In the genomic region with DNA sequence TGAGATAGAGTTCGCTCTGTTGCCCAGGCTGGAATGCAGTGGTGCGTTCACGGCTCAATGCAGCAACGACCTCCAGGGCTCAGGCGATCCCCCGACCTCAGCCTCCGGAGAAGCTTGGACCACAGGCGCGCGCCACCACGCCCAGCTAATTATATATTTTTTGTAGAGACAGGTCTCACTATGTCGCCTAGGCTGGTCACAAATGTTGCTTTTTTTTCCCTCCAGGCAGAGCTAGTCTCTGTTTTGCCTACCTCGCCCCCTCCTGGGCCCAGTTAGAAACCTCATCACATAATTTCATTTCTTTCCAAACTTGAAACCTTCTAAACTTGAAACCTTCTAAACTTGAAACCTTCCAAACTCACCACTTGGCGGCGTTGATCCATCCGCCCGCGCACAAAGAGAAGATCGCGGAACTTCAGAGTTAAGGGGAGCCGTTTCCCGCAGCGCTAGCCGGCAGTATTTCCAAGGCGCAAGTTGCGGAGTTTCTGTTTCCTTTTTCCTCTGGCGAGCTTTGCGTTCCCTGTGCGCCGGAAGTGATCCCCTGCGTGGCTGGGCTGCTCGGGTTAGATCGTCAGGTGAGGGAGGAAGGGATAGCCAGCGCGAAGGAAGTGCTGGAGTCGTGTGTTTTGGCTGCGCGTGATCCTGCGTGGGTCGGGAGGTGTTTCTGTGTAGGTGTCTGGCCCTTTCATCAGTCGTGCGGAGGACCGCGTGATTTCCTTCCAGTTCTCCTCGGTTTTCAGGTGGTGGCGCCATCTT, we compare ENCODE assay signal across 8 cellular contexts. TPM values are rescaled to one million over a fixed set of nuclear protein-coding genes. Genes with fewer than 3 reads are reported as not detected.
A peak's percentile ranks its signal among the peaks of the same experiment; 100 is the strongest.
DNase-seq lines count a peak whose midpoint lies in the region; ATAC-seq and TF ChIP-seq lines count a peak whose summit lies in the region.

A gene with protein sequence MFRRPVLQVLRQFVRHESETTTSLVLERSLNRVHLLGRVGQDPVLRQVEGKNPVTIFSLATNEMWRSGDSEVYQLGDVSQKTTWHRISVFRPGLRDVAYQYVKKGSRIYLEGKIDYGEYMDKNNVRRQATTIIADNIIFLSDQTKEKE (plus strand): TSS at position 523 of the 756 bp plus-strand sequence. CDS start 809 bp downstream, outside the sequence.

- peaks cover 30% of the 10 kb centered on the region for H3K4me1 Mint-ChIP-seq in T-helper 17 cell

- H3K27ac ChIP-seq in angular gyrus (ENCODE audit: low read depth, low read length) = peak within 1 kb of the TSS; percentile 53
- H3K27ac ChIP-seq in right atrium auricular region = peak within 1 kb of the TSS; percentile 77 to 87
- peak within 1 kb of the TSS; percentile 74 for H3K27ac ChIP-seq in vagina

- H3K27me3 ChIP-seq in right atrium auricular region (no peaks in the 10 kb centered on the region), vagina (no peaks in the 10 kb centered on the region)

- DNase-seq in GM13976 (ENCODE audit: low spot score) = peak; percentile 85
- DNase-seq in NCI-H1694 (lab: John Stamatoyannopoulos, UW) = peak; percentile 93
- peak; percentile 76 to 83 (median 82) for DNase-seq in T-helper 17 cell
- peak; percentile 94 for DNase-seq in right atrium auricular region (ENCODE audit: low spot score)
- DNase-seq in pulmonary artery endothelial cell (ENCODE audit: low read depth, low spot score) = peak; percentile 92
- peak; percentile 95 to 97 for DNase-seq in vagina (ENCODE audit: extremely low spot score in 2 of 2)

- peak in 1 of 2 donors; percentile 24 for TF ChIP-seq POLR2A in vagina (IDR thresholded peaks at IDR 0.05)

- H3K4me1 ChIP-seq in right atrium auricular region (peaks cover 0 to 27% of the 10 kb centered on the region in 2 donors), vagina (peaks cover 34% of the 10 kb centered on the region)

- H3K36me3 ChIP-seq in right atrium auricular region (peaks cover 15% of the 10 kb centered on the region), vagina (peaks cover 0 to 24% of the 10 kb centered on the region in 2 donors)

- H3K36me3 Mint-ChIP-seq in T-helper 17 cell (ENCODE audit: low read depth) = peaks cover 8% of the 10 kb centered on the region

- H3K4me3 ChIP-seq in right atrium auricular region (peak within 1 kb of the TSS; percentile 73 to 77), vagina (peak within 1 kb of the TSS; percentile 66 to 70)

- ATAC-seq in HG02884 (IDR thresholded peaks at IDR 0.05; ENCODE audit: unreplicated experiment) (peak; percentile 90), T-helper 17 cell (peak; percentile 89)

- H3K27me3 Mint-ChIP-seq in T-helper 17 cell = no peaks in the 10 kb centered on the region

- H3K27ac Mint-ChIP-seq in T-helper 17 cell = peak within 1 kb of the TSS; percentile 100

- H3K4me3 Mint-ChIP-seq in T-helper 17 cell = peak within 1 kb of the TSS; percentile 99

- TF ChIP-seq CTCF in GM13976 (IDR thresholded peaks at IDR 0.05; ENCODE audit: borderline replicate concordance, control extremely low read depth, extremely low read depth, insufficient read depth, missing control alignments) = peak; percentile 75
- TF ChIP-seq CTCF in right atrium auricular region (IDR thresholded peaks at IDR 0.05) = peak; percentile 67 to 79
- TF ChIP-seq CTCF in vagina (IDR thresholded peaks at IDR 0.05) = peak; percentile 48 to 93 (median 53)

- in situ Hi-C loops in GM13976 (cut with MboI; ENCODE audit: low sequenced_read_pairs, unreplicated experiment) = loop anchor here (10.0 kb wide), 1 partner anchor 83 kb away; no protein-coding TSS in a partner anchor

- intact Hi-C loops in vagina (cut with DNase I) = loop anchor here (10.0 kb wide), 1 partner anchor 83 kb away; no protein-coding TSS in a partner anchor

- H3K9me3 ChIP-seq in T-helper 17 cell (ENCODE audit: control insufficient read depth, low read length, poor library complexity, severe bottlenecking) (no peaks in the 10 kb centered on the region), right atrium auricular region (no peaks in the 10 kb centered on the region), vagina (no peaks in the 10 kb centered on the region)

RNA-seq across cellular contexts. Expression of the gene that starts here (rescaled TPM):
- total RNA-seq in T-helper 17 cell (10 to 100 TPM; 81.3 to 91.3 TPM), right atrium auricular region (100 to 1,000 TPM; 102 to 119 TPM), pulmonary artery endothelial cell (200 and 204 TPM in 2 replicates), vagina (74.4 TPM)

Comparison
In these comparisons a context has a peak if more than half of its experiments do, and no peak if none do; other contexts are left out.
1. Peak in every context shown above with its lines: DNase-seq, ATAC-seq, H3K4me3 ChIP-seq and H3K27ac ChIP-seq.